ENCODE assay signal across 12 cellular contexts in genomic region chr1:120844945-120845330, GRCh38. TPM values are rescaled to one million over a fixed set of nuclear protein-coding genes. Genes with fewer than 3 reads are reported as not detected.
DNase-seq lines count a peak whose midpoint lies in the region; ATAC-seq and TF ChIP-seq lines count a peak whose summit lies in the region.
"Not testable (repeated sequence)": the region's sequence is repeated elsewhere in the genome, so short reads cannot be mapped to it uniquely, and the experiment has no call there.
"Had no signal": no experiment of that assay in that cellular context is flagged by ENCODE, and none has a peak within 500 bp of the region (broad histone marks: within the 10 kb centered on the region; RNA-seq: fewer than 3 reads in every experiment).

No MANE protein-coding gene starts in this region.

- POLR2A ChIA-PET in Panc1 (lab: Charles Lee); activated CD4-positive, alpha-beta memory T cell treated with anti-CD3 and anti-CD28 coated beads, Interleukin-2, amount 10 ng/mL, durations not matched to agents 7 days and 5 days (lab: Charles Lee): not testable (repeated sequence)

- H3F3A ChIP-seq in GM23248 (ENCODE audit: insufficient read depth) = not testable (repeated sequence)

- ATAC-seq in Panc1; naive B cell (ENCODE audit: low read depth in 2 of 2): not testable (repeated sequence)

- not testable (repeated sequence) for H3K4me1 ChIP-seq in GM23248 (ENCODE audit: insufficient read depth); Panc1 (ENCODE audit: control insufficient read depth, insufficient read depth, low read length)

- peak overlapping the region; percentile 63 for H2AFZ ChIP-seq in GM23248

- not testable (repeated sequence) for H3K36me3 Mint-ChIP-seq in activated CD4-positive, alpha-beta memory T cell treated with anti-CD3 and anti-CD28 coated beads, Interleukin-2, amount 10 ng/mL, durations not matched to agents 7 days and 5 days (ENCODE audit: low read depth); naive B cell

- not testable (repeated sequence) for DNase-seq in GM23248; Panc1 (ENCODE audit: low read depth, low spot score); activated CD4-positive, alpha-beta memory T cell treated with anti-CD3 and anti-CD28 coated beads, Interleukin-2, amount 10 ng/mL, durations not matched to agents 7 days and 5 days; astrocyte of the cerebellum (ENCODE audit: low read depth); fibroblast of mammary gland (ENCODE audit: low read depth); naive B cell; skeletal muscle cell (ENCODE audit: low read depth)

- peak overlapping the region; percentile 55 for H3K4me3 ChIP-seq in GM23248
- H3K4me3 ChIP-seq in Panc1 (ENCODE audit: low read depth in 2 of 2, low read length in 2 of 2) = peak overlapping the region; percentile 43 to 45
- peak overlapping the region; percentile 23 for H3K4me3 ChIP-seq in astrocyte of the cerebellum (ENCODE audit: low read depth, low read length)
- H3K4me3 ChIP-seq in fibroblast of mammary gland (ENCODE audit: control insufficient read depth, low read depth, low read length) = peak overlapping the region; percentile 17
- H3K4me3 ChIP-seq in skeletal muscle cell (ENCODE audit: low read depth, low read length) = peak overlapping the region; percentile 35

- H3K27me3 ChIP-seq in GM23248 (replicated peaks; ENCODE audit: insufficient read depth); Panc1 (ENCODE audit: control insufficient read depth, insufficient read depth, low read length): not testable (repeated sequence)

- in situ Hi-C loops in GM23248 (cut with MboI); Panc1 (cut with HindIII; ENCODE audit: low pct_unique_long_range_greater_than_20kb, low sequenced_read_pairs); astrocyte of the cerebellum (cut with HindIII; ENCODE audit: low sequenced_read_pairs): not testable (repeated sequence)

- CTCF ChIA-PET in Panc1 (lab: Charles Lee); activated CD4-positive, alpha-beta memory T cell treated with anti-CD3 and anti-CD28 coated beads, Interleukin-2, amount 10 ng/mL, durations not matched to agents 7 days and 5 days (lab: Charles Lee): not testable (repeated sequence)

- H3K4me1 Mint-ChIP-seq in activated CD4-positive, alpha-beta memory T cell treated with anti-CD3 and anti-CD28 coated beads, Interleukin-2, amount 10 ng/mL, durations not matched to agents 7 days and 5 days = not testable (repeated sequence)
- peaks cover 0 to 12% (median 5%) of the 10 kb centered on the region in 3 donors for H3K4me1 Mint-ChIP-seq in naive B cell

- not testable (repeated sequence) for H3K36me3 ChIP-seq in GM23248 (ENCODE audit: low read depth); Panc1 (ENCODE audit: control insufficient read depth, insufficient read depth, low read length)

- H3K9ac ChIP-seq in GM23248 = not testable (repeated sequence)

- H3K27me3 Mint-ChIP-seq in activated CD4-positive, alpha-beta memory T cell treated with anti-CD3 and anti-CD28 coated beads, Interleukin-2, amount 10 ng/mL, durations not matched to agents 7 days and 5 days; naive B cell: not testable (repeated sequence)

- H3K9me2 ChIP-seq in GM23248 (ENCODE audit: insufficient read depth) = not testable (repeated sequence)

- peak overlapping the region; percentile 56 for H3K27ac Mint-ChIP-seq in activated CD4-positive, alpha-beta memory T cell treated with anti-CD3 and anti-CD28 coated beads, Interleukin-2, amount 10 ng/mL, durations not matched to agents 7 days and 5 days
- H3K27ac Mint-ChIP-seq in naive B cell = not testable (repeated sequence)

- peak overlapping the region; percentile 87 for H3K27ac ChIP-seq in 22Rv1
- H3K27ac ChIP-seq in GM23248; Panc1 (ENCODE audit: low read length): not testable (repeated sequence)

- not testable (repeated sequence) for BruUV-seq in Panc1 (replicated peaks; lab: Mats Ljungman, UMichigan)

- H3K9me3 Mint-ChIP-seq in activated CD4-positive, alpha-beta memory T cell treated with anti-CD3 and anti-CD28 coated beads, Interleukin-2, amount 10 ng/mL, durations not matched to agents 7 days and 5 days; naive B cell: not testable (repeated sequence)

- not testable (repeated sequence) for H3K79me2 ChIP-seq in GM23248 (ENCODE audit: insufficient read depth)

- H3K9me3 ChIP-seq in GM23248 (ENCODE audit: low read depth); Panc1 (ENCODE audit: control insufficient read depth, insufficient read depth, low read depth, low read length): not testable (repeated sequence)

- intact Hi-C loops in Panc1 (cut with micrococcal nuclease; ENCODE audit: unreplicated experiment) = not testable (repeated sequence)

- TF ChIP-seq CTCF in 22Rv1 (IDR thresholded peaks at IDR 0.05); Panc1 (IDR thresholded peaks at IDR 0.05); astrocyte of the cerebellum (IDR thresholded peaks at IDR 0.05; ENCODE audit: low read depth, low read length, missing control alignments); fibroblast of mammary gland (conservative IDR thresholded peaks at IDR 0.05; ENCODE audit: control insufficient read depth, insufficient read depth, low read depth, low read length): not testable (repeated sequence)

- H3K4me2 ChIP-seq in GM23248 (ENCODE audit: unreplicated experiment) = peak overlapping the region; percentile 20

- H4K20me1 ChIP-seq in GM23248 (ENCODE audit: insufficient read depth) = not testable (repeated sequence)

- peak overlapping the region; percentile 81 for H3K4me3 Mint-ChIP-seq in activated CD4-positive, alpha-beta memory T cell treated with anti-CD3 and anti-CD28 coated beads, Interleukin-2, amount 10 ng/mL, durations not matched to agents 7 days and 5 days
- peak overlapping the region in 7 of 8 donors; percentile 70 to 98 (median 92) for H3K4me3 Mint-ChIP-seq in naive B cell

- 0% methylated on average over 7 of the region's 21 CpGs; no CpG with 5 or more reads in 1 of the 2 experiments for WGBS in GM23248 (ENCODE audit: low coverage in 1 of 2, low lambda C conversion rate in 2 of 2, missing lambda C conversion rate in 2 of 2), 2 experiments

RNA-seq across cellular contexts. Expression of gene PPIAL4A, which starts 44.6 kb away (rescaled TPM):
- not detected in 2 replicates for total RNA-seq in GM23248 (2014; rRNA removed; shearing (Covaris generic))
- polyA plus RNA-seq in GM23248 (2016; fragmentation: Nextera tagmentation; extraction: Ambion mirVana) (not detected in 2 replicates), naive B cell (ENCODE audit: low read depth in 6 of 6) (not detected)
- total RNA-seq in Panc1 (2021; ENCODE audit: unreplicated experiment) = not detected
- 0.56 TPM for polyA plus RNA-seq in Panc1 (2012; ENCODE audit: insufficient read length)
- total RNA-seq in activated CD4-positive, alpha-beta memory T cell treated with anti-CD3 and anti-CD28 coated beads, Interleukin-2, amount 10 ng/mL, durations not matched to agents 7 days and 5 days = not detected
- total RNA-seq: body of pancreas, Daoy, omental fat pad had no signal
- polyA plus RNA-seq: small intestine had no signal
